20 cellular contexts compared by ENCODE assay signal in genomic region chr10:102283488-102283887, GRCh38. TPM values are rescaled to one million over a fixed set of nuclear protein-coding genes. Genes with fewer than 3 reads are reported as not detected.
DNase-seq lines count a peak whose midpoint lies in the region; ATAC-seq and TF ChIP-seq lines count a peak whose summit lies in the region.
"Had no signal": no experiment of that assay in that cellular context is flagged by ENCODE, and none has a peak within 500 bp of the region (broad histone marks: within the 10 kb centered on the region; RNA-seq: fewer than 3 reads in every experiment).

No MANE protein-coding gene starts in this region.

- ATAC-seq in stimulated activated naive CD8-positive, alpha-beta T cell treated with anti-CD3 and anti-CD28 coated beads, Interleukin-15, Interleukin-2, amounts not matched to agents 100 U/mL and 50 U/mL, for 24 hours: no peak
- ATAC-seq in HG02623 (IDR thresholded peaks at IDR 0.05; ENCODE audit: unreplicated experiment): no peak
- ATAC-seq: SK-N-SH treated with all-trans-retinoic acid at 6 μM for 48 hours had no signal

- H3K27me3 ChIP-seq in esophagus squamous epithelium: no peaks in the 10 kb centered on the region
- H3K27me3 ChIP-seq: BLaER1, neural progenitor cell had no signal

- intact Hi-C loops in esophagus squamous epithelium (cut with DNase I): no loop called here

- peak overlapping the region; percentile 54 for H3K27ac Mint-ChIP-seq in stimulated activated naive CD8-positive, alpha-beta T cell treated with anti-CD3 and anti-CD28 coated beads, Interleukin-15, Interleukin-2, amounts not matched to agents 100 ng/mL and 50 ng/mL, for 24 hours
- H3K27ac Mint-ChIP-seq in activated CD4-positive, alpha-beta memory T cell treated with anti-CD3 and anti-CD28 coated beads, Interleukin-2, amount 10 ng/mL, durations not matched to agents 7 days and 5 days: peak overlapping the region; percentile 80
- H3K27ac Mint-ChIP-seq: neural progenitor cell had no signal

- no peaks in the 10 kb centered on the region for H3K9me3 Mint-ChIP-seq in stimulated activated naive CD8-positive, alpha-beta T cell treated with anti-CD3 and anti-CD28 coated beads, Interleukin-15, Interleukin-2, amounts not matched to agents 100 ng/mL and 50 ng/mL, for 24 hours
- no peaks in the 10 kb centered on the region for H3K9me3 Mint-ChIP-seq in activated CD4-positive, alpha-beta memory T cell treated with anti-CD3 and anti-CD28 coated beads, Interleukin-2, amount 10 ng/mL, durations not matched to agents 7 days and 5 days
- H3K9me3 Mint-ChIP-seq: neural progenitor cell had no signal

- no peaks in the 10 kb centered on the region for H3K9me3 ChIP-seq in esophagus squamous epithelium
- H3K9me3 ChIP-seq: BLaER1, thoracic aorta had no signal

- TF ChIP-seq CTCF in esophagus squamous epithelium (IDR thresholded peaks at IDR 0.05): no peak

- no peak for TF ChIP-seq POLR2A in esophagus squamous epithelium (IDR thresholded peaks at IDR 0.05)

- H3K36me3 Mint-ChIP-seq in stimulated activated naive CD8-positive, alpha-beta T cell treated with anti-CD3 and anti-CD28 coated beads, Interleukin-15, Interleukin-2, amounts not matched to agents 100 ng/mL and 50 ng/mL, for 24 hours (ENCODE audit: low read depth): peaks cover 41% of the 10 kb centered on the region
- H3K36me3 Mint-ChIP-seq in activated CD4-positive, alpha-beta memory T cell treated with anti-CD3 and anti-CD28 coated beads, Interleukin-2, amount 10 ng/mL, durations not matched to agents 7 days and 5 days (ENCODE audit: low read depth): peaks cover 33% of the 10 kb centered on the region

- CTCF ChIA-PET in activated CD4-positive, alpha-beta memory T cell treated with anti-CD3 and anti-CD28 coated beads, Interleukin-2, amount 10 ng/mL, durations not matched to agents 7 days and 5 days (lab: Charles Lee): interaction anchor here (0.5 to 2.5 kb wide), 5 partner anchors 12 to 369 kb away, joined by 3 to 14 read pairs (median 4); no protein-coding TSS in a partner anchor

- peak overlapping the region; percentile 1 to 66 (median 53) for H3K27ac ChIP-seq in esophagus squamous epithelium
- H3K27ac ChIP-seq: BLaER1, GM23248, neural progenitor cell, PC-9, thoracic aorta had no signal

- H3K4me1 ChIP-seq in esophagus squamous epithelium: peaks cover 29 to 76% (median 31%) of the 10 kb centered on the region in 3 donors

- H3K4me3 ChIP-seq in esophagus squamous epithelium: peak overlapping the region in 2 of 4 donors; percentile 12 to 15
- H3K4me3 ChIP-seq: BLaER1, GM23248, neural progenitor cell, PC-9, thoracic aorta had no signal

- WGBS in esophagus squamous epithelium, 2 donors: 30 to 46% methylated on average over 2 of the region's 2 CpGs

- DNase-seq in stimulated activated naive CD8-positive, alpha-beta T cell treated with anti-CD3 and anti-CD28 coated beads, Interleukin-15, Interleukin-2, amounts not matched to agents 100 U/mL and 50 U/mL, for 24 hours: no peak
- no peak for DNase-seq in activated CD4-positive, alpha-beta memory T cell treated with anti-CD3 and anti-CD28 coated beads, Interleukin-2, amount 10 ng/mL, durations not matched to agents 7 days and 5 days
- no peak for DNase-seq in esophagus squamous epithelium (lab: John Stamatoyannopoulos, UW)
- no peak for DNase-seq in DMS114 treated with DMSO at 0.1 percent for 48 hours (lab: John Stamatoyannopoulos, UW; ENCODE audit: unreplicated experiment)
- DNase-seq in NCI-H2227 (lab: John Stamatoyannopoulos, UW; ENCODE audit: unreplicated experiment): no peak
- DNase-seq: activated CD8-positive, alpha-beta memory T cell treated with anti-CD3 and anti-CD28 coated beads, Interleukin-2, amount 50 U/mL, for 48 hours; anterior cingulate cortex; DMS79; GM23248; mesenchymal stem cell; NCI-H1930; NCI-H526 treated with DMSO at 0.1 percent for 48 hours; PC-9 had no signal

- no peaks in the 10 kb centered on the region for H3K27me3 Mint-ChIP-seq in stimulated activated naive CD8-positive, alpha-beta T cell treated with anti-CD3 and anti-CD28 coated beads, Interleukin-15, Interleukin-2, amounts not matched to agents 100 ng/mL and 50 ng/mL, for 24 hours
- no peaks in the 10 kb centered on the region for H3K27me3 Mint-ChIP-seq in activated CD4-positive, alpha-beta memory T cell treated with anti-CD3 and anti-CD28 coated beads, Interleukin-2, amount 10 ng/mL, durations not matched to agents 7 days and 5 days

- H3K4me1 Mint-ChIP-seq in stimulated activated naive CD8-positive, alpha-beta T cell treated with anti-CD3 and anti-CD28 coated beads, Interleukin-15, Interleukin-2, amounts not matched to agents 100 ng/mL and 50 ng/mL, for 24 hours (ENCODE audit: low read depth): peaks cover 84% of the 10 kb centered on the region
- peaks cover 77% of the 10 kb centered on the region for H3K4me1 Mint-ChIP-seq in activated CD4-positive, alpha-beta memory T cell treated with anti-CD3 and anti-CD28 coated beads, Interleukin-2, amount 10 ng/mL, durations not matched to agents 7 days and 5 days

- POLR2A ChIA-PET in activated CD4-positive, alpha-beta memory T cell treated with anti-CD3 and anti-CD28 coated beads, Interleukin-2, amount 10 ng/mL, durations not matched to agents 7 days and 5 days (lab: Charles Lee): interaction anchor here (0.9 to 1.2 kb wide), 3 partner anchors 16 to 112 kb away, joined by 3 to 7 read pairs (median 5); partner anchors contain the start of genes GBF1 and NFKB2

- no peaks in the 10 kb centered on the region for H3K36me3 ChIP-seq in esophagus squamous epithelium
- H3K36me3 ChIP-seq: neural progenitor cell, thoracic aorta had no signal

- H3K4me3 Mint-ChIP-seq in stimulated activated naive CD8-positive, alpha-beta T cell treated with anti-CD3 and anti-CD28 coated beads, Interleukin-15, Interleukin-2, amounts not matched to agents 100 ng/mL and 50 ng/mL, for 24 hours: peak overlapping the region; percentile 4
- H3K4me3 Mint-ChIP-seq in activated CD4-positive, alpha-beta memory T cell treated with anti-CD3 and anti-CD28 coated beads, Interleukin-2, amount 10 ng/mL, durations not matched to agents 7 days and 5 days: peak overlapping the region; percentile 25
- H3K4me3 Mint-ChIP-seq: neural progenitor cell had no signal

RNA-seq across cellular contexts. Expression of gene GBF1, which starts 38.2 kb away (rescaled TPM):
- 10 to 100 TPM; 42.4 to 43.1 TPM for total RNA-seq in activated CD4-positive, alpha-beta memory T cell treated with anti-CD3 and anti-CD28 coated beads, Interleukin-2, amount 10 ng/mL, durations not matched to agents 7 days and 5 days
- total RNA-seq in esophagus squamous epithelium: 10 to 100 TPM; 22.5 to 39.0 (median 28.6) TPM

RNA-seq across cellular contexts. Expression of gene PITX3, which starts 42.2 kb away (rescaled TPM):
- total RNA-seq in activated CD4-positive, alpha-beta memory T cell treated with anti-CD3 and anti-CD28 coated beads, Interleukin-2, amount 10 ng/mL, durations not matched to agents 7 days and 5 days: not detected
- total RNA-seq in esophagus squamous epithelium: not detected
- total RNA-seq: GM23248, M059J, PC-9, thoracic aorta had no signal

RNA-seq across cellular contexts. Expression of gene ELOVL3, which starts 57.4 kb away (rescaled TPM):
- total RNA-seq in activated CD4-positive, alpha-beta memory T cell treated with anti-CD3 and anti-CD28 coated beads, Interleukin-2, amount 10 ng/mL, durations not matched to agents 7 days and 5 days: not detected
- total RNA-seq in esophagus squamous epithelium: not detected
- total RNA-seq: thoracic aorta had no signal
